21 cellular contexts compared by ENCODE assay signal in genomic region chr2:126784636-126785035, GRCh38.
"Had no signal": no experiment of that assay in that cellular context is flagged by ENCODE, and none has a peak within 500 bp of the region (broad histone marks: within the 10 kb centered on the region; RNA-seq: fewer than 3 reads in every experiment).

No MANE protein-coding gene starts in this region.

- H3K9me3 Mint-ChIP-seq: activated CD4-positive, alpha-beta memory T cell treated with anti-CD3 and anti-CD28 coated beads, Interleukin-2, amount 10 ng/mL, durations not matched to agents 7 days and 5 days; activated CD4-positive, alpha-beta T cell treated with anti-CD3 and anti-CD28 coated beads, Interleukin-2, amount 10 ng/mL, durations not matched to agents 24 days and 14 days; activated T-helper 2 cell treated with anti-CD3 and anti-CD28 coated beads, Interferon-gamma antibody, Interleukin-2, Interleukin-4, amounts not matched to agents 10 μg/mL and 5 μg/mL and 100 μg/mL, durations not matched to agents 14 hours and 24 hours and 36 hours had no signal

- H3K4me1 Mint-ChIP-seq: activated CD4-positive, alpha-beta memory T cell treated with anti-CD3 and anti-CD28 coated beads, Interleukin-2, amount 10 ng/mL, durations not matched to agents 7 days and 5 days; activated CD4-positive, alpha-beta T cell treated with anti-CD3 and anti-CD28 coated beads, Interleukin-2, amount 10 ng/mL, durations not matched to agents 24 days and 14 days had no signal

- H3K36me3 Mint-ChIP-seq: activated naive CD8-positive, alpha-beta T cell had no signal

- ATAC-seq: left lung, lower lobe of right lung, mucosa of descending colon, right cardiac atrium had no signal

- DNase-seq: activated CD4-positive, alpha-beta memory T cell treated with anti-CD3 and anti-CD28 coated beads, Interleukin-2, amount 10 ng/mL, durations not matched to agents 7 days and 5 days; activated CD4-positive, alpha-beta T cell treated with anti-CD3 and anti-CD28 coated beads, Interleukin-2, amount 10 ng/mL, durations not matched to agents 24 days and 14 days; activated CD4-positive, CD25-positive, alpha-beta regulatory T cell treated with anti-CD3 and anti-CD28 coated beads, Interleukin-2, amount 50 U/mL, for 72 hours; activated CD8-positive, alpha-beta memory T cell treated with anti-CD3 and anti-CD28 coated beads, Interleukin-2, amount 50 U/mL, for 48 hours; activated naive CD4-positive, alpha-beta T cell treated with Interleukin-2 at 50 U/mL for 16 hours; activated T-cell treated with anti-CD3 and anti-CD28 coated beads, Interleukin-2, amount 50 U/mL, for 48 hours; dermis blood vessel endothelial cell; effector CD8-positive, alpha-beta T cell; esophagus squamous epithelium; lower lobe of right lung; mesenchymal stem cell; mucosa of descending colon; nucleus accumbens; right cardiac atrium; stimulated activated naive CD4-positive, alpha-beta T cell treated with Interleukin-2 at 50 U/mL for 16 hours; T-helper 2 cell; testis; transverse colon had no signal

- H3K4me3 Mint-ChIP-seq: activated CD4-positive, alpha-beta memory T cell treated with anti-CD3 and anti-CD28 coated beads, Interleukin-2, amount 10 ng/mL, durations not matched to agents 7 days and 5 days; activated CD4-positive, alpha-beta T cell treated with anti-CD3 and anti-CD28 coated beads, Interleukin-2, amount 10 ng/mL, durations not matched to agents 24 days and 14 days; activated naive CD8-positive, alpha-beta T cell had no signal

- H3K27ac Mint-ChIP-seq: activated CD4-positive, alpha-beta memory T cell treated with anti-CD3 and anti-CD28 coated beads, Interleukin-2, amount 10 ng/mL, durations not matched to agents 7 days and 5 days; activated CD4-positive, alpha-beta T cell treated with anti-CD3 and anti-CD28 coated beads, Interleukin-2, amount 10 ng/mL, durations not matched to agents 24 days and 14 days; activated naive CD8-positive, alpha-beta T cell; activated T-helper 2 cell treated with anti-CD3 and anti-CD28 coated beads, Interferon-gamma antibody, Interleukin-2, Interleukin-4, amounts not matched to agents 10 μg/mL and 5 μg/mL and 100 μg/mL, durations not matched to agents 14 hours and 24 hours and 36 hours had no signal
